20 cellular contexts compared by ENCODE assay signal in genomic region chr20:41034239-41034638, GRCh38. TPM values are rescaled to one million over a fixed set of nuclear protein-coding genes. Genes with fewer than 3 reads are reported as not detected.
DNase-seq lines count a peak whose midpoint lies in the region; ATAC-seq, FAIRE-seq and TF ChIP-seq lines count a peak whose summit lies in the region.
"Had no signal": no experiment of that assay in that cellular context is flagged by ENCODE, and none has a peak within 500 bp of the region (broad histone marks: within the 10 kb centered on the region; RNA-seq: fewer than 3 reads in every experiment).

No MANE protein-coding gene starts in this region.

- TF ChIP-seq CTCF in HepG2 (CRISPR knock-in tag; IDR thresholded peaks at IDR 0.05) (no peak), right lobe of liver (IDR thresholded peaks at IDR 0.05) (no peak), PC-3 (conservative IDR thresholded peaks at IDR 0.05; ENCODE audit: low read depth, low read length) (no peak), left ventricle myocardium inferior (IDR thresholded peaks at IDR 0.05; ENCODE audit: borderline replicate concordance) (no peak), HFFc6 (IDR thresholded peaks at IDR 0.05) (no peak)

- peaks cover 94% of the 10 kb centered on the region for H3K79me2 ChIP-seq in HepG2 (ENCODE audit: insufficient read depth, low read length)
- peaks cover 100% of the 10 kb centered on the region for H3K79me2 ChIP-seq in PC-3 (ENCODE audit: low read length)

- H3K9ac ChIP-seq in HepG2 (ENCODE audit: insufficient read depth, low read depth, low read length), result no peak overlapping the region
- H3K9ac ChIP-seq in PC-3 (ENCODE audit: low read length), result no peak overlapping the region

- H3K9me3 ChIP-seq in HepG2 (ENCODE audit: low read length) (no peaks in the 10 kb centered on the region), right lobe of liver (no peaks in the 10 kb centered on the region), PC-3 (ENCODE audit: low read length) (no peaks in the 10 kb centered on the region), left ventricle myocardium inferior (replicated peaks) (no peaks in the 10 kb centered on the region)
- H3K9me3 ChIP-seq: adrenal gland, Peyer's patch had no signal

- H3K36me3 ChIP-seq in HepG2 (replicated peaks in 1 of 2; ENCODE audit: control insufficient read depth in 1 of 2, insufficient read depth in 2 of 2, low read length in 2 of 2) (peaks cover 4% of the 10 kb centered on the region in 2 experiments; a peak in 1 of 5 replicates), right lobe of liver (no peaks in the 10 kb centered on the region), PC-3 (ENCODE audit: low read depth, low read length) (peaks cover 15% of the 10 kb centered on the region; the same call in 1 of the 2 replicates), left ventricle myocardium inferior (no peaks in the 10 kb centered on the region)
- H3K36me3 ChIP-seq: adrenal gland, Peyer's patch had no signal

- H3K4me1 Mint-ChIP-seq in HFFc6 (ENCODE audit: low read depth), result peaks cover 80% of the 10 kb centered on the region

- peak overlapping the region; percentile 20; the same call in 1 of the 2 replicates for H3K4me2 ChIP-seq in HepG2 (ENCODE audit: low read depth, low read length)
- peak overlapping the region; percentile 84 for H3K4me2 ChIP-seq in PC-3 (ENCODE audit: low read length)

- H3K9me3 Mint-ChIP-seq in HFFc6, result no peaks in the 10 kb centered on the region
- H3K9me3 Mint-ChIP-seq: activated T-cell treated with anti-CD3 and anti-CD28 coated beads, Interleukin-2, amount 50 U/mL, for 72 hours had no signal

- H3K4me1 ChIP-seq in HepG2 (ENCODE audit: insufficient read depth, low read length), result peaks cover 92% of the 10 kb centered on the region
- peaks cover 0 to 38% (median 13%) of the 10 kb centered on the region in 4 donors for H3K4me1 ChIP-seq in right lobe of liver
- H3K4me1 ChIP-seq in PC-3 (ENCODE audit: insufficient read depth, low read length), result peaks cover 37% of the 10 kb centered on the region
- H3K4me1 ChIP-seq in left ventricle myocardium inferior, result peaks cover 87% of the 10 kb centered on the region

- no peak overlapping the region for H3K4me3 Mint-ChIP-seq in HFFc6

- POLR2A ChIA-PET in HepG2 (lab: Yijun Ruan, JAX), result no interaction called here
- POLR2A ChIA-PET in PC-3 (lab: Charles Lee; ENCODE audit: unreplicated experiment), result no interaction called here

- CTCF ChIA-PET in HepG2 (lab: Yijun Ruan, JAX; ENCODE audit: low intra/inter-chr PET ratio, low total read pairs), result no interaction called here
- CTCF ChIA-PET in PC-3 (lab: Charles Lee), result interaction anchor here (1.5 kb wide), 1 partner anchor 44 kb away, joined by 6 read pairs; no protein-coding TSS in a partner anchor

- no peak for FAIRE-seq in HepG2 (lab: Jason Lieb, UNC)
- FAIRE-seq: endometrium, GM12891 had no signal

- H3F3A ChIP-seq in PC-3 (ENCODE audit: low read length, unreplicated experiment), result no peaks in the 10 kb centered on the region

- DNase-seq in HepG2 (ENCODE audit: low spot score) (no peak), right lobe of liver (no peak), PC-3 (no peak), left ventricle myocardium inferior (no peak), HFFc6 (no peak), NCI-H2171 treated with DMSO at 0.1 percent for 48 hours (lab: John Stamatoyannopoulos, UW) (no peak)
- DNase-seq in activated effector memory CD4-positive, alpha-beta T cell treated with Interleukin-2 at 50 U/mL for 16 hours, result no peak
- DNase-seq: activated CD4-positive, alpha-beta T cell treated with anti-CD3 and anti-CD28 coated beads, Interleukin-2, amount 50 U/mL, for 48 hours; activated T-cell treated with anti-CD3 and anti-CD28 coated beads, Interleukin-2, amount 50 U/mL, for 72 hours; adrenal gland; foreskin fibroblast; GDM1; midbrain; NCI-H524 treated with DMSO at 0.1 percent for 48 hours; Peyer's patch; stimulated activated CD4-positive, alpha-beta T cell treated with anti-CD3 and anti-CD28 coated beads, Interleukin-4, amount 100 ng/mL, for 1 hour had no signal

- H3K9me2 ChIP-seq in PC-3 (replicated peaks; ENCODE audit: low read length), result no peaks in the 10 kb centered on the region

- H3K27ac Mint-ChIP-seq in HFFc6, result no peak overlapping the region

- intact Hi-C loops in HepG2 (cut with micrococcal nuclease; ENCODE audit: unreplicated experiment) (no loop called here), right lobe of liver (cut with DNase I) (no loop called here), PC-3 (cut with micrococcal nuclease) (no loop called here), left ventricle myocardium inferior (cut with micrococcal nuclease) (no loop called here)

- H2AFZ ChIP-seq in HepG2 (ENCODE audit: low read length) (no peak overlapping the region), PC-3 (ENCODE audit: low read length) (no peak overlapping the region)

- BruUV-seq in HepG2 (replicated peaks; lab: Mats Ljungman, UMichigan) (no TSS peak), PC-3 (replicated peaks; lab: Mats Ljungman, UMichigan) (no TSS peak)

- H3K27ac ChIP-seq in HepG2 (ENCODE audit: extremely low read length, insufficient read depth, low read length) (no peak overlapping the region), right lobe of liver (no peak overlapping the region), PC-3 (ENCODE audit: low read length) (no peak overlapping the region), left ventricle myocardium inferior (replicated peaks) (no peak overlapping the region)
- H3K27ac ChIP-seq: adrenal gland, Peyer's patch, VCaP had no signal

- H3K27me3 ChIP-seq in HepG2 (ENCODE audit: control insufficient read depth in 1 of 2, insufficient read depth in 2 of 2, low read length in 2 of 2) (no peaks in the 10 kb centered on the region), right lobe of liver (no peaks in the 10 kb centered on the region), PC-3 (ENCODE audit: low read length) (no peaks in the 10 kb centered on the region), left ventricle myocardium inferior (ENCODE audit: low read depth) (no peaks in the 10 kb centered on the region)
- H3K27me3 ChIP-seq: adrenal gland, Peyer's patch had no signal

- H3K4me3 ChIP-seq in HepG2 (replicated peaks in 1 of 3; ENCODE audit: insufficient read depth in 1 of 3, low read depth in 2 of 3, low read length in 3 of 3) (no peak overlapping the region), right lobe of liver (no peak overlapping the region), PC-3 (ENCODE audit: low read length) (no peak overlapping the region), left ventricle myocardium inferior (peak overlapping the region; percentile 18)
- H3K4me3 ChIP-seq: adrenal gland, Peyer's patch had no signal

- in situ Hi-C loops in HepG2 (cut with HindIII; ENCODE audit: extremely low pct_ligation_motif_present, low pct_unique_long_range_greater_than_20kb), result no loop called here

- no peak for ATAC-seq in HepG2
- ATAC-seq in right lobe of liver, result no peak
- ATAC-seq in PC-3, result no peak
- ATAC-seq in GM21723 (IDR thresholded peaks at IDR 0.05; ENCODE audit: unreplicated experiment), result no peak
- ATAC-seq: activated T-cell treated with anti-CD3 and anti-CD28 coated beads, Interleukin-2, amount 50 U/mL, for 72 hours had no signal

- H3K27me3 Mint-ChIP-seq in HFFc6 (ENCODE audit: insufficient read depth), result no peaks in the 10 kb centered on the region; the same call in 1 of the 2 replicates

- WGBS in HepG2 (ENCODE audit: low lambda C conversion rate), result 94% methylated on average over 3 of the region's 3 CpGs
- WGBS in right lobe of liver (ENCODE audit: insufficient coverage, low coverage, low lambda C conversion rate, missing lambda C conversion rate), result 86% methylated on average over 3 of the region's 3 CpGs

- H3K36me3 Mint-ChIP-seq in HFFc6 (ENCODE audit: low read depth), result peaks cover 62% of the 10 kb centered on the region

- TF ChIP-seq RAD21 in HepG2 (CRISPR knock-in tag; IDR thresholded peaks at IDR 0.05), result no peak

- peaks cover 36% of the 10 kb centered on the region for H4K20me1 ChIP-seq in HepG2 (ENCODE audit: insufficient read depth, low read length)
- H4K20me1 ChIP-seq in PC-3 (ENCODE audit: low read length), result peaks cover 79% of the 10 kb centered on the region

- TF ChIP-seq POLR2A in HepG2 (IDR thresholded peaks at IDR 0.05; ENCODE audit: insufficient read depth in 1 of 2, low read depth in 2 of 2, low read length in 2 of 2) (no peak), right lobe of liver (IDR thresholded peaks at IDR 0.05) (no peak)

- no peak for TF ChIP-seq EP300 in HepG2 (IDR thresholded peaks at IDR 0.05; ENCODE audit: low read depth in 2 of 2, low read length in 2 of 2)
- no peak for TF ChIP-seq EP300 in HepG2 (CRISPR knock-in tag; IDR thresholded peaks at IDR 0.05; ENCODE audit: borderline replicate concordance)

TF ChIP-seq in HepG2, 621 proteins besides CTCF, POLR2A, EP300 and RAD21 (continues in another document):
- no peak for TF ChIP-seq HMG20A (CRISPR knock-in tag; IDR thresholded peaks at IDR 0.05; ENCODE audit: borderline replicate concordance)
- TF ChIP-seq NR2C2 (CRISPR knock-in tag; IDR thresholded peaks at IDR 0.05; ENCODE audit: borderline replicate concordance), result no peak

RNA-seq across cellular contexts. Expression of gene TOP1, which starts 5.6 kb away (rescaled TPM):
- total RNA-seq in HepG2 (2016; rRNA removed; fragmentation: Illumina TruSeq; extraction: Trizol) (19.4 and 75.3 TPM in 2 replicates), right lobe of liver (10 to 100 TPM; 17.3 to 29.7 (median 25.5) TPM), PC-3 (2014; rRNA removed) (29.1 and 56.8 TPM in 2 replicates), left ventricle myocardium inferior (23.9 TPM)
- 17.3 and 19.8 TPM in 2 replicates for total RNA-seq in HepG2 (2016; cell fraction: cytosol; rRNA removed; fragmentation: Illumina TruSeq; extraction: Trizol; ENCODE audit: low read depth)
- 17.0 and 75.6 TPM in 2 replicates for total RNA-seq in HepG2 (2016; cell fraction: insoluble cytoplasmic fraction; rRNA removed; fragmentation: Illumina TruSeq; extraction: Trizol)
- total RNA-seq in HepG2 (2016; cell fraction: membrane; rRNA removed; fragmentation: Illumina TruSeq; extraction: Trizol), result 20.3 and 21.0 TPM in 2 replicates
- total RNA-seq in HepG2 (2016; cell fraction: nucleus; rRNA removed; fragmentation: Illumina TruSeq; extraction: Trizol), result 45.7 and 48.4 TPM in 2 replicates
- 9.9 and 10.2 TPM in 2 replicates for polyA plus RNA-seq in HepG2 (2011; rRNA removed)
- 5.5 and 9.3 TPM in 2 replicates for polyA plus RNA-seq in HepG2 (2011; cell fraction: cytosol; rRNA removed)
- 10.9 and 11.3 TPM in 2 replicates for polyA plus RNA-seq in HepG2 (2011; cell fraction: nucleus; rRNA removed)
- polyA plus RNA-seq in HepG2 (2012), result 51.4 and 67.5 TPM in 2 replicates
- 2.6 and 3.5 TPM in 2 replicates for polyA plus RNA-seq in HepG2 (2016; cell fraction: cytosol; fragmentation: Illumina TruSeq; extraction: Trizol; ENCODE audit: low read depth)
- 131 and 136 TPM in 2 replicates for polyA plus RNA-seq in HepG2 (2016; cell fraction: insoluble cytoplasmic fraction; fragmentation: Illumina TruSeq; extraction: Trizol; ENCODE audit: low read depth)
- polyA plus RNA-seq in HepG2 (2016; cell fraction: membrane; fragmentation: Illumina TruSeq; extraction: Trizol; ENCODE audit: low read depth), result 9.6 and 10.8 TPM in 2 replicates
- polyA plus RNA-seq in HepG2 (2016; cell fraction: nucleus; fragmentation: Illumina TruSeq; extraction: Trizol; ENCODE audit: insufficient read depth, low read depth), result 89.8 and 94.4 TPM in 2 replicates
- polyA minus RNA-seq in HepG2 (2011; rRNA and poly(A)+ RNA removed; ENCODE audit: low replicate concordance), result 7.0 and 9.4 TPM in 2 replicates
- 25.1 and 28.4 TPM in 2 replicates for polyA minus RNA-seq in HepG2 (2011; cell fraction: cytosol; rRNA and poly(A)+ RNA removed)
- polyA minus RNA-seq in HepG2 (2011; cell fraction: nucleus; rRNA and poly(A)+ RNA removed), result 21.5 and 22.1 TPM in 2 replicates
- 10 to 100 TPM; 62.1 to 77.0 (median 73.0) TPM for total RNA-seq in HFFc6 (2021; fragmentation: NEBNext Ultra II Directional; extraction: Animal tissue kit (Norgen Biotek cat#: 25700))
